8 cellular contexts compared by ENCODE assay signal in the genomic region with DNA sequence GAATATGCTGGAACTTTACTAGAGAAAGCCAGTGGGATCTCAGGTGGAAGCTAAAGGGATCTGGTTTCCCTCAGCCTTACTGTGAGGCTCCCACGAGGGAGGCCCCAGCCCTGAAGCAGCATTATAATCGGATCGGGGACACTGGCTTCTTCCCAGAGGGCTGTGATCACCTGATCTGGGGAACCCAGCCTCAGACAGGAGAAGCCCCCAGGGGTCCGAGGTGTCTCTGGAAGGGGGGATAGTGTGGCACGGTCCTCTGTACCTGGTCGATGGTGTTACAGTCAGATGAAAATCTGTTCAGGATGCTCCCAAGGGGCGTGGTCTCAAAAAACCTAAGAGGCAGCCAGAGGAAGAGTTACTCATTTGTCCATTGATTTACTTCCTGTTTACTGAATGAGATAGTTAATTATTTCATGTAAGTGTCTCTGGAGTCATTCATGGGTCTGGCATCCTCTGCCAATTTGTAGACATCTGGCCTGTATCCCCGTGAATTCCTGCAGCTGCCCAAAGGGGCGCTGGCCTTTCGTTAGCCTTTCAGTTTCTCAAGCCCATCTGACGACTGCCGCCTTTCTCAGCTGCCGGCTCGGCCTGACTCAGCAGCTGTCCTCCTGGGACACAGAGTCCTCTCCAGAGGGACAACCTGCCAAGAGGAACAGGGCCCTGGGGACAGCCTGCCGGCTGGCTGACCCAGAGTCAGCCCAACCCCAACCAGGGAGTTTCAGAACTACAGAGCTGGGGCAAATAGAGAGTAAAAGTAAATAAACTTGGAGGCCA. TPM values are rescaled to one million over a fixed set of nuclear protein-coding genes. Genes with fewer than 3 reads are reported as not detected.
DNase-seq lines count a peak whose midpoint lies in the region; FAIRE-seq and TF ChIP-seq lines count a peak whose summit lies in the region.

No MANE protein-coding gene starts in this region.

- peak; percentile 58 for DNase-seq in DMS153 treated with DMSO at 0.1 percent for 48 hours (lab: John Stamatoyannopoulos, UW; ENCODE audit: unreplicated experiment)
- DNase-seq in HuH-7 (ENCODE audit: low spot score) = peak; percentile 37
- DNase-seq in brain microvascular endothelial cell = peak; percentile 35
- no peak for DNase-seq in activated CD4-positive, alpha-beta T cell treated with anti-CD3 and anti-CD28 coated beads, Interleukin-2, amount 50 U/mL, for 4 hours
- DNase-seq in D721Med (ENCODE audit: insufficient read length, low spot score) = no peak
- no peak for DNase-seq in activated CD4-positive, CD25-positive, alpha-beta regulatory T cell treated with anti-CD3 and anti-CD28 coated beads, Interleukin-2, amount 50 U/mL, for 72 hours
- no peak for DNase-seq in T-helper 1 cell

- WGBS in liver = 37% methylated on average over 15 of the region's 15 CpGs

- H3K4me3 ChIP-seq in brain microvascular endothelial cell (ENCODE audit: low read depth, low read length) (no peak overlapping the region), liver (ENCODE audit: low read depth in 1 of 3, low read length in 3 of 3) (peak overlapping the region in 1 of 3 donors; percentile 4)

- TF ChIP-seq RAD21 in liver (IDR thresholded peaks at IDR 0.05) = peak in 1 of 2 donors; percentile 66

- no peaks in the 10 kb centered on the region for H3K9me3 ChIP-seq in liver (ENCODE audit: control insufficient read depth in 4 of 4, low read length in 3 of 4)

- H3K27ac ChIP-seq in brain microvascular endothelial cell (no peak overlapping the region), liver (ENCODE audit: low read depth in 1 of 2, low read length in 2 of 2) (peak overlapping the region; percentile 52 to 69)

- H3K36me3 ChIP-seq in brain microvascular endothelial cell (replicated peaks) (no peaks in the 10 kb centered on the region), liver (ENCODE audit: control insufficient read depth in 4 of 4, insufficient read depth in 3 of 4, low read depth in 1 of 4, low read length in 3 of 4) (no peaks in the 10 kb centered on the region)

- in situ Hi-C loops in brain microvascular endothelial cell (cut with HindIII; ENCODE audit: low pct_ligation_motif_present, low sequenced_read_pairs) = no loop called here

- H3K27me3 ChIP-seq in brain microvascular endothelial cell (replicated peaks) (no peaks in the 10 kb centered on the region), liver (ENCODE audit: control insufficient read depth in 4 of 4, insufficient read depth in 4 of 4, low read length in 3 of 4) (no peaks in the 10 kb centered on the region)

- peaks cover 4 to 14% (median 9%) of the 10 kb centered on the region in 4 donors for H3K4me1 ChIP-seq in liver (ENCODE audit: control insufficient read depth in 4 of 4, insufficient read depth in 4 of 4, low read length in 3 of 4)

- TF ChIP-seq CTCF in brain microvascular endothelial cell (IDR thresholded peaks at IDR 0.05; ENCODE audit: low read depth, low read length, missing control alignments) (peak; percentile 28), liver (IDR thresholded peaks at IDR 0.05; ENCODE audit: low read depth, low read length, missing input control) (peak; percentile 44), D721Med (IDR thresholded peaks at IDR 0.05; ENCODE audit: insufficient read depth, missing control alignments) (no peak)

- FAIRE-seq in D721Med (lab: Jason Lieb, UNC) = no peak

- H3K9ac ChIP-seq in liver (ENCODE audit: low read depth in 1 of 2, low read length in 2 of 2) = no peak overlapping the region

TF ChIP-seq in liver, 16 proteins besides CTCF, POLR2A, EP300 and RAD21:
- TF ChIP-seq, protein P1, sequence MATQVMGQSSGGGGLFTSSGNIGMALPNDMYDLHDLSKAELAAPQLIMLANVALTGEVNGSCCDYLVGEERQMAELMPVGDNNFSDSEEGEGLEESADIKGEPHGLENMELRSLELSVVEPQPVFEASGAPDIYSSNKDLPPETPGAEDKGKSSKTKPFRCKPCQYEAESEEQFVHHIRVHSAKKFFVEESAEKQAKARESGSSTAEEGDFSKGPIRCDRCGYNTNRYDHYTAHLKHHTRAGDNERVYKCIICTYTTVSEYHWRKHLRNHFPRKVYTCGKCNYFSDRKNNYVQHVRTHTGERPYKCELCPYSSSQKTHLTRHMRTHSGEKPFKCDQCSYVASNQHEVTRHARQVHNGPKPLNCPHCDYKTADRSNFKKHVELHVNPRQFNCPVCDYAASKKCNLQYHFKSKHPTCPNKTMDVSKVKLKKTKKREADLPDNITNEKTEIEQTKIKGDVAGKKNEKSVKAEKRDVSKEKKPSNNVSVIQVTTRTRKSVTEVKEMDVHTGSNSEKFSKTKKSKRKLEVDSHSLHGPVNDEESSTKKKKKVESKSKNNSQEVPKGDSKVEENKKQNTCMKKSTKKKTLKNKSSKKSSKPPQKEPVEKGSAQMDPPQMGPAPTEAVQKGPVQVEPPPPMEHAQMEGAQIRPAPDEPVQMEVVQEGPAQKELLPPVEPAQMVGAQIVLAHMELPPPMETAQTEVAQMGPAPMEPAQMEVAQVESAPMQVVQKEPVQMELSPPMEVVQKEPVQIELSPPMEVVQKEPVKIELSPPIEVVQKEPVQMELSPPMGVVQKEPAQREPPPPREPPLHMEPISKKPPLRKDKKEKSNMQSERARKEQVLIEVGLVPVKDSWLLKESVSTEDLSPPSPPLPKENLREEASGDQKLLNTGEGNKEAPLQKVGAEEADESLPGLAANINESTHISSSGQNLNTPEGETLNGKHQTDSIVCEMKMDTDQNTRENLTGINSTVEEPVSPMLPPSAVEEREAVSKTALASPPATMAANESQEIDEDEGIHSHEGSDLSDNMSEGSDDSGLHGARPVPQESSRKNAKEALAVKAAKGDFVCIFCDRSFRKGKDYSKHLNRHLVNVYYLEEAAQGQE (IDR thresholded peaks at IDR 0.05) = peak; percentile 57
- peak; percentile 94 for TF ChIP-seq NR2F2 (IDR thresholded peaks at IDR 0.05)
- peak in 1 of 2 donors; percentile 27 for TF ChIP-seq EGR1 (IDR thresholded peaks at IDR 0.05; ENCODE audit: low read depth in 2 of 2)
- TF ChIP-seq RXRA (IDR thresholded peaks at IDR 0.05) = peak; percentile 91 to 94
- peak; percentile 19 for TF ChIP-seq FOXA1 (IDR thresholded peaks at IDR 0.05)
- peak; percentile 71 to 88 for TF ChIP-seq JUND (IDR thresholded peaks at IDR 0.05)
- peak; percentile 39 for TF ChIP-seq FOXA2 (IDR thresholded peaks at IDR 0.05)
- peak; percentile 25 for TF ChIP-seq HNF4G (IDR thresholded peaks at IDR 0.05)
- peak; percentile 83 to 84 for TF ChIP-seq HNF4A (conservative IDR thresholded peaks at IDR 0.05)
- TF ChIP-seq SP1 (IDR thresholded peaks at IDR 0.05) = peak; percentile 99
- peak; percentile 95 for TF ChIP-seq YY1 (IDR thresholded peaks at IDR 0.05)
- TF ChIP-seq, protein P2, sequence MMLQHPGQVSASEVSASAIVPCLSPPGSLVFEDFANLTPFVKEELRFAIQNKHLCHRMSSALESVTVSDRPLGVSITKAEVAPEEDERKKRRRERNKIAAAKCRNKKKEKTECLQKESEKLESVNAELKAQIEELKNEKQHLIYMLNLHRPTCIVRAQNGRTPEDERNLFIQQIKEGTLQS (IDR thresholded peaks at IDR 0.05) = peak; percentile 80
- TF ChIP-seq GABPA (IDR thresholded peaks at IDR 0.05 in 1 of 2, conservative IDR thresholded peaks at IDR 0.05 in 1 of 2) = no peak
- TF ChIP-seq, protein P3, sequence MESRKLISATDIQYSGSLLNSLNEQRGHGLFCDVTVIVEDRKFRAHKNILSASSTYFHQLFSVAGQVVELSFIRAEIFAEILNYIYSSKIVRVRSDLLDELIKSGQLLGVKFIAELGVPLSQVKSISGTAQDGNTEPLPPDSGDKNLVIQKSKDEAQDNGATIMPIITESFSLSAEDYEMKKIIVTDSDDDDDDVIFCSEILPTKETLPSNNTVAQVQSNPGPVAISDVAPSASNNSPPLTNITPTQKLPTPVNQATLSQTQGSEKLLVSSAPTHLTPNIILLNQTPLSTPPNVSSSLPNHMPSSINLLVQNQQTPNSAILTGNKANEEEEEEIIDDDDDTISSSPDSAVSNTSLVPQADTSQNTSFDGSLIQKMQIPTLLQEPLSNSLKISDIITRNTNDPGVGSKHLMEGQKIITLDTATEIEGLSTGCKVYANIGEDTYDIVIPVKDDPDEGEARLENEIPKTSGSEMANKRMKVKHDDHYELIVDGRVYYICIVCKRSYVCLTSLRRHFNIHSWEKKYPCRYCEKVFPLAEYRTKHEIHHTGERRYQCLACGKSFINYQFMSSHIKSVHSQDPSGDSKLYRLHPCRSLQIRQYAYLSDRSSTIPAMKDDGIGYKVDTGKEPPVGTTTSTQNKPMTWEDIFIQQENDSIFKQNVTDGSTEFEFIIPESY (IDR thresholded peaks at IDR 0.05) = peak; percentile 78
- TF ChIP-seq TAF1 (conservative IDR thresholded peaks at IDR 0.05) = no peak
- TF ChIP-seq MAX (IDR thresholded peaks at IDR 0.05) = peak; percentile 80

RNA-seq across cellular contexts. Expression of gene KCNJ11, which starts 17.0 kb away (rescaled TPM):
- under 1 TPM in 1 of 2 donors, not detected in 1; 0.75 TPM for total RNA-seq in liver
- 1 to 10 TPM in 1 of 2 donors, under 1 TPM in 1; 0.28 to 1.1 TPM for polyA plus RNA-seq in liver

RNA-seq across cellular contexts. Expression of gene NCR3LG1, which starts 53.8 kb away (rescaled TPM):
- total RNA-seq in liver = under 1 TPM; 0.42 to 0.75 TPM
- polyA plus RNA-seq in liver = under 1 TPM; 0.18 to 0.33 TPM

Comparison
In these comparisons a context has a peak if more than half of its experiments do, and no peak if none do; other contexts are left out.
1. DNase-seq: peak in DMS153 treated with DMSO at 0.1 percent for 48 hours (single experiment), HuH-7 (single experiment) and brain microvascular endothelial cell (single experiment); none in activated CD4-positive, alpha-beta T cell treated with anti-CD3 and anti-CD28 coated beads, Interleukin-2, amount 50 U/mL, for 4 hours (0 of 2), D721Med (single experiment), activated CD4-positive, CD25-positive, alpha-beta regulatory T cell treated with anti-CD3 and anti-CD28 coated beads, Interleukin-2, amount 50 U/mL, for 72 hours (single experiment) and T-helper 1 cell (0 of 5).